Comparison of ENCODE assay signal across 8 cellular contexts in the genomic region with DNA sequence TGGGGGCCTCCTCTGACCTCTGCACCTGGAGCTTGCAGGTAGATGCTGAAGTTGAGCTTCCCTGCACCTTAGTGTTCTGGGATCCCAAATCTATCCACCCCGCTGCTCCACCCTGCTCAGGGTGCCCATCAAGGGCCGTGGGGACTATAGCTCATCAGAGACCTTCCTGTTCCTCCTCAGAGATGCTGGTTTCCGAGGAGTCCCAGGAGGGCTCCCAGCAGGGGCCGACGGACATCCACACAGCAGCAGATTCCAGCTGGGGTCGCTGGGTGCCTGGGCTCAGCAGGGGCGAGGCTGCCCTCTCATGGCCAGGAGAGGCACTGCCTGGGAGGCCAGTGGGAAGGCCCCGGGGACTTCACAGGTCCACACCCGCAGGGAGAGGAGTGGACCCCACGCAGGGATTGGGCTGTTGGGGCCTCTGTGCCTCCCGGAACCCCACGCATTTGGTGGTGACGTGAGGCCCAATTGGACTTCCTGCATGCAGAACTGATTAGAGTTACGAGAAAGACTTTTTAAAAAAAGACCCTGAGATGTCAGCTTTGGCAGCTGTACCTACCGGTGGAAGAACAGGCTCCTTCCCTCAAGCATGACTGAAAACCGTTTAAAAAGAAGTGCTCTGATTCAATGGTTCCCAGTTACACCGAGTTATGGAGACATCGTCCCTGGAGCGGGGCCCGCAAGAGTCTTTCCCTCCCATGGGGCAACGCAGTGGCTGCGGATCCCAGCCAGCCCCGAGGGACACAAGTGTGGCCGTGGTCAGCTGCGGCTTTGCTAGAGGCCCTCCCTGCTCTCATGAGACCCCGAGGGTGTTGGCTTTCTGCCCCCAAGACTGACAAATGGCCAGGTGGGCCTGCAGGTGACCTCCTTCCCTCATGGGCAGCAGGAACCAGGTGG. TPM values are rescaled to one million over a fixed set of nuclear protein-coding genes. Genes with fewer than 3 reads are reported as not detected.
DNase-seq lines count a peak whose midpoint lies in the region; ATAC-seq and TF ChIP-seq lines count a peak whose summit lies in the region.

No MANE protein-coding gene starts in this region.

- WGBS in urinary bladder = 41% methylated on average over 26 of the region's 26 CpGs

- intact Hi-C loops in CD14-positive monocyte (cut with micrococcal nuclease) (loop anchor here (2.0 to 5.0 kb wide), 2 partner anchors 14 to 115 kb away; no protein-coding TSS in a partner anchor), posterior vena cava (cut with DNase I) (loop anchor here in 1 of 2 donors (2.0 to 10.0 kb wide), 2 partner anchors 118 to 202 kb away; no protein-coding TSS in a partner anchor)

- H3K4me1 Mint-ChIP-seq in CD14-positive monocyte = peaks cover 35% of the 10 kb centered on the region

- TF ChIP-seq CTCF in CD14-positive monocyte (IDR thresholded peaks at IDR 0.05) = peak; percentile 97

- no peaks in the 10 kb centered on the region for H3K9me3 Mint-ChIP-seq in CD14-positive monocyte

- no peaks in the 10 kb centered on the region for H3K4me1 ChIP-seq in urinary bladder (ENCODE audit: insufficient read depth)

- peaks cover 0 to 1% (median 0%) of the 10 kb centered on the region in 3 donors for H3K27me3 Mint-ChIP-seq in CD14-positive monocyte (ENCODE audit: low read depth in 3 of 3)

- no peaks in the 10 kb centered on the region for H3K36me3 Mint-ChIP-seq in CD14-positive monocyte

- no peaks in the 10 kb centered on the region for H3K36me3 ChIP-seq in urinary bladder (ENCODE audit: insufficient read depth)

- H3K27ac Mint-ChIP-seq in CD14-positive monocyte = peak overlapping the region; percentile 94 to 98 (median 95)

- in situ Hi-C loops in SK-MEL-5 (cut with HindIII; ENCODE audit: low pct_unique_long_range_greater_than_20kb, low sequenced_read_pairs) = no loop called here

- peak overlapping the region in 1 of 2 donors; percentile 71 for H3K4me3 Mint-ChIP-seq in CD14-positive monocyte

- peak overlapping the region; percentile 24 for H3K27ac ChIP-seq in urinary bladder (ENCODE audit: low read depth)

- ATAC-seq in GM19397 (IDR thresholded peaks at IDR 0.05; ENCODE audit: unreplicated experiment) = peak; percentile 47

- no peak overlapping the region for H3K4me3 ChIP-seq in urinary bladder (ENCODE audit: low read depth, low read length)

- peak; percentile 82 for DNase-seq in CD14-positive monocyte (ENCODE audit: low spot score)
- DNase-seq in KG1 (lab: John Stamatoyannopoulos, UW) = peak; percentile 78
- peak; percentile 78 for DNase-seq in SK-MEL-5 (ENCODE audit: low read depth, low spot score)
- peak; percentile 75 for DNase-seq in activated naive CD4-positive, alpha-beta T cell treated with anti-CD3 and anti-CD28 coated beads, Interleukin-2, amount 50 U/mL, for 16 hours
- DNase-seq in globus pallidus (ENCODE audit: low spot score) = peak; percentile 19
- peak; percentile 92 for DNase-seq in posterior vena cava (ENCODE audit: low spot score)

RNA-seq across cellular contexts. Expression of a gene that starts 25.3 kb away (rescaled TPM):
- polyA plus RNA-seq in CD14-positive monocyte = under 1 TPM; 0.26 to 0.42 TPM
- total RNA-seq in SK-MEL-5 (2014; rRNA removed; shearing (Covaris generic)) = 48.1 and 53.5 TPM in 2 replicates
- polyA plus RNA-seq in SK-MEL-5 (2015; cell fraction: cytosol; rRNA removed) = 27.3 and 30.4 TPM in 2 replicates
- 86.6 and 124 TPM in 2 replicates for polyA plus RNA-seq in SK-MEL-5 (2015; cell fraction: nucleus; rRNA removed)
- 10 to 100 TPM; 14.7 to 15.2 TPM for total RNA-seq in posterior vena cava
- total RNA-seq in urinary bladder = 1.4 TPM
- polyA plus RNA-seq in urinary bladder = 24.8 TPM

Comparison
In these comparisons a context has a peak if more than half of its experiments do, and no peak if none do; other contexts are left out.
1. DNase-seq: peak in every context shown above with its lines; median percentile 92 in posterior vena cava; 82 in CD14-positive monocyte; 78 in KG1; 78 in SK-MEL-5; 75 in activated naive CD4-positive, alpha-beta T cell treated with anti-CD3 and anti-CD28 coated beads, Interleukin-2, amount 50 U/mL, for 16 hours; 19 in globus pallidus.